ENCODE assay signal across 1 cellular context in the genomic region with DNA sequence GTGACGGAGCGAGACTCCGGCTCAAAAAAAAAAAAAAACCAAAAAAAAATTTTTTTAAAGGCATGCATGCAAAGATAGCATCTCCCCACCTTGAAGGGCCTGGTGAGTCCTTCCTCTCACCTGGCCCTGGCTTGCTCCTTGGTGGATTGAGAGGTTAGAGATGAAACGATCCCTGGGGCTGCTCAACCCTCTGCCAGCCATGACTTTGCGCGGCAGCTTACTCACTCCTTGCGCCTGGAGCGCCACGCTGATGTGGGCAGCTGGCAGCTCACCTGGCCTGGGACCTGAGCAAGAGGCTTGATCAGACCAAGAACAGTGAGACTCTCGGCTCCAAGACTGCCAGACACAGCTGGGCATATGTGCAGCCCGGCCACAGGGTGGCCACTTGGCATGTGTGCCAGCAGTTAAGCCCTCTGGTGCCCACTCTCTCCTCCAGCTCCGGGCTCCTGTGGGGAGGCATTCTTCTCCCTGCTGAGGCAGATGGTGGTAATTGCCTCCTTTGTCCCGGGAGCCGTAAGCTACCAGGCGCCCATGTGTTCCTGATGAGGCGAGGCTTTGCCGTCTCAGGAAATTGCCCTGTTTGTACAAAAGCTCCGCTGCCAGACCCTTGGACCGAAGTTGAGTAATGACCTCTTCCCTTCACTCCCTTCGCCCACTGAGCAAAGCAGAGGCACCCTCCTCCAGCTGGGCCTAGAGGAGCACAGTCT.
TF ChIP-seq lines count a peak whose summit lies in the region.

No MANE protein-coding gene starts in this region.

TF ChIP-seq in HepG2, 621 proteins besides CTCF, POLR2A, EP300 and RAD21 (continued from another document and continues in another):
- TF ChIP-seq POGK (CRISPR knock-in tag; conservative IDR thresholded peaks at IDR 0.05), result no peak
- TF ChIP-seq ZFY (CRISPR knock-in tag; IDR thresholded peaks at IDR 0.05), result peak; percentile 43
- no peak for TF ChIP-seq ZNF788 (CRISPR knock-in tag; IDR thresholded peaks at IDR 0.05; ENCODE audit: borderline replicate concordance)
- TF ChIP-seq, protein P1, sequence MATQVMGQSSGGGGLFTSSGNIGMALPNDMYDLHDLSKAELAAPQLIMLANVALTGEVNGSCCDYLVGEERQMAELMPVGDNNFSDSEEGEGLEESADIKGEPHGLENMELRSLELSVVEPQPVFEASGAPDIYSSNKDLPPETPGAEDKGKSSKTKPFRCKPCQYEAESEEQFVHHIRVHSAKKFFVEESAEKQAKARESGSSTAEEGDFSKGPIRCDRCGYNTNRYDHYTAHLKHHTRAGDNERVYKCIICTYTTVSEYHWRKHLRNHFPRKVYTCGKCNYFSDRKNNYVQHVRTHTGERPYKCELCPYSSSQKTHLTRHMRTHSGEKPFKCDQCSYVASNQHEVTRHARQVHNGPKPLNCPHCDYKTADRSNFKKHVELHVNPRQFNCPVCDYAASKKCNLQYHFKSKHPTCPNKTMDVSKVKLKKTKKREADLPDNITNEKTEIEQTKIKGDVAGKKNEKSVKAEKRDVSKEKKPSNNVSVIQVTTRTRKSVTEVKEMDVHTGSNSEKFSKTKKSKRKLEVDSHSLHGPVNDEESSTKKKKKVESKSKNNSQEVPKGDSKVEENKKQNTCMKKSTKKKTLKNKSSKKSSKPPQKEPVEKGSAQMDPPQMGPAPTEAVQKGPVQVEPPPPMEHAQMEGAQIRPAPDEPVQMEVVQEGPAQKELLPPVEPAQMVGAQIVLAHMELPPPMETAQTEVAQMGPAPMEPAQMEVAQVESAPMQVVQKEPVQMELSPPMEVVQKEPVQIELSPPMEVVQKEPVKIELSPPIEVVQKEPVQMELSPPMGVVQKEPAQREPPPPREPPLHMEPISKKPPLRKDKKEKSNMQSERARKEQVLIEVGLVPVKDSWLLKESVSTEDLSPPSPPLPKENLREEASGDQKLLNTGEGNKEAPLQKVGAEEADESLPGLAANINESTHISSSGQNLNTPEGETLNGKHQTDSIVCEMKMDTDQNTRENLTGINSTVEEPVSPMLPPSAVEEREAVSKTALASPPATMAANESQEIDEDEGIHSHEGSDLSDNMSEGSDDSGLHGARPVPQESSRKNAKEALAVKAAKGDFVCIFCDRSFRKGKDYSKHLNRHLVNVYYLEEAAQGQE (IDR thresholded peaks at IDR 0.05; ENCODE audit: borderline replicate concordance in 1 of 2, low read depth in 1 of 2, low read length in 2 of 2), result no peak
- TF ChIP-seq, protein P2, sequence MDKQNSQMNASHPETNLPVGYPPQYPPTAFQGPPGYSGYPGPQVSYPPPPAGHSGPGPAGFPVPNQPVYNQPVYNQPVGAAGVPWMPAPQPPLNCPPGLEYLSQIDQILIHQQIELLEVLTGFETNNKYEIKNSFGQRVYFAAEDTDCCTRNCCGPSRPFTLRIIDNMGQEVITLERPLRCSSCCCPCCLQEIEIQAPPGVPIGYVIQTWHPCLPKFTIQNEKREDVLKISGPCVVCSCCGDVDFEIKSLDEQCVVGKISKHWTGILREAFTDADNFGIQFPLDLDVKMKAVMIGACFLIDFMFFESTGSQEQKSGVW (CRISPR knock-in tag; IDR thresholded peaks at IDR 0.05; ENCODE audit: borderline replicate concordance), result no peak
- no peak for TF ChIP-seq GZF1 (CRISPR knock-in tag; IDR thresholded peaks at IDR 0.05)
- TF ChIP-seq NFE2L1 (CRISPR knock-in tag; IDR thresholded peaks at IDR 0.05; ENCODE audit: borderline replicate concordance), result no peak
- TF ChIP-seq, protein P3, sequence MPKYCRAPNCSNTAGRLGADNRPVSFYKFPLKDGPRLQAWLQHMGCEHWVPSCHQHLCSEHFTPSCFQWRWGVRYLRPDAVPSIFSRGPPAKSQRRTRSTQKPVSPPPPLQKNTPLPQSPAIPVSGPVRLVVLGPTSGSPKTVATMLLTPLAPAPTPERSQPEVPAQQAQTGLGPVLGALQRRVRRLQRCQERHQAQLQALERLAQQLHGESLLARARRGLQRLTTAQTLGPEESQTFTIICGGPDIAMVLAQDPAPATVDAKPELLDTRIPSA (CRISPR knock-in tag; IDR thresholded peaks at IDR 0.05; ENCODE audit: borderline replicate concordance), result no peak
- TF ChIP-seq MEIS2 (CRISPR knock-in tag; IDR thresholded peaks at IDR 0.05), result no peak; the same call in 1 of the 2 replicates
- 0 out of 2 replicates have a peak, but pooled peaks have one; percentile 67 for TF ChIP-seq ZNF776 (CRISPR knock-in tag; IDR thresholded peaks at IDR 0.05)
- TF ChIP-seq KLF15 (CRISPR knock-in tag; IDR thresholded peaks at IDR 0.05; ENCODE audit: borderline replicate concordance), result no peak
- TF ChIP-seq ZNF556 (CRISPR knock-in tag; IDR thresholded peaks at IDR 0.05; ENCODE audit: borderline replicate concordance), result no peak
- no peak for TF ChIP-seq ZBTB25 (CRISPR knock-in tag; IDR thresholded peaks at IDR 0.05)
- TF ChIP-seq ZNF761 (CRISPR knock-in tag; conservative IDR thresholded peaks at IDR 0.05), result 0 out of 2 replicates have a peak, but pooled peaks have one; percentile 23
- no peak for TF ChIP-seq ZFAT (CRISPR knock-in tag; conservative IDR thresholded peaks at IDR 0.05)
- no peak for TF ChIP-seq AKAP8 (CRISPR knock-in tag; IDR thresholded peaks at IDR 0.05)
- peak; percentile 60; the same call in 1 of the 2 replicates for TF ChIP-seq MTA1 (CRISPR knock-in tag; IDR thresholded peaks at IDR 0.05; ENCODE audit: borderline replicate concordance)
- peak; percentile 45; the same call in 1 of the 2 replicates for TF ChIP-seq ZNF547 (CRISPR knock-in tag; IDR thresholded peaks at IDR 0.05)
- no peak for TF ChIP-seq PLRG1 (conservative IDR thresholded peaks at IDR 0.05)
- TF ChIP-seq TEF (CRISPR knock-in tag; IDR thresholded peaks at IDR 0.05), result no peak
- TF ChIP-seq ZFX (CRISPR knock-in tag; IDR thresholded peaks at IDR 0.05; ENCODE audit: low read depth), result peak; percentile 72
- TF ChIP-seq IRF1 (CRISPR knock-in tag; IDR thresholded peaks at IDR 0.05; ENCODE audit: low read depth), result no peak
- TF ChIP-seq BRF2 (CRISPR knock-in tag; IDR thresholded peaks at IDR 0.05), result no peak
- TF ChIP-seq PRDM10 (CRISPR knock-in tag; IDR thresholded peaks at IDR 0.05; ENCODE audit: low read depth), result no peak
- TF ChIP-seq, protein P4, sequence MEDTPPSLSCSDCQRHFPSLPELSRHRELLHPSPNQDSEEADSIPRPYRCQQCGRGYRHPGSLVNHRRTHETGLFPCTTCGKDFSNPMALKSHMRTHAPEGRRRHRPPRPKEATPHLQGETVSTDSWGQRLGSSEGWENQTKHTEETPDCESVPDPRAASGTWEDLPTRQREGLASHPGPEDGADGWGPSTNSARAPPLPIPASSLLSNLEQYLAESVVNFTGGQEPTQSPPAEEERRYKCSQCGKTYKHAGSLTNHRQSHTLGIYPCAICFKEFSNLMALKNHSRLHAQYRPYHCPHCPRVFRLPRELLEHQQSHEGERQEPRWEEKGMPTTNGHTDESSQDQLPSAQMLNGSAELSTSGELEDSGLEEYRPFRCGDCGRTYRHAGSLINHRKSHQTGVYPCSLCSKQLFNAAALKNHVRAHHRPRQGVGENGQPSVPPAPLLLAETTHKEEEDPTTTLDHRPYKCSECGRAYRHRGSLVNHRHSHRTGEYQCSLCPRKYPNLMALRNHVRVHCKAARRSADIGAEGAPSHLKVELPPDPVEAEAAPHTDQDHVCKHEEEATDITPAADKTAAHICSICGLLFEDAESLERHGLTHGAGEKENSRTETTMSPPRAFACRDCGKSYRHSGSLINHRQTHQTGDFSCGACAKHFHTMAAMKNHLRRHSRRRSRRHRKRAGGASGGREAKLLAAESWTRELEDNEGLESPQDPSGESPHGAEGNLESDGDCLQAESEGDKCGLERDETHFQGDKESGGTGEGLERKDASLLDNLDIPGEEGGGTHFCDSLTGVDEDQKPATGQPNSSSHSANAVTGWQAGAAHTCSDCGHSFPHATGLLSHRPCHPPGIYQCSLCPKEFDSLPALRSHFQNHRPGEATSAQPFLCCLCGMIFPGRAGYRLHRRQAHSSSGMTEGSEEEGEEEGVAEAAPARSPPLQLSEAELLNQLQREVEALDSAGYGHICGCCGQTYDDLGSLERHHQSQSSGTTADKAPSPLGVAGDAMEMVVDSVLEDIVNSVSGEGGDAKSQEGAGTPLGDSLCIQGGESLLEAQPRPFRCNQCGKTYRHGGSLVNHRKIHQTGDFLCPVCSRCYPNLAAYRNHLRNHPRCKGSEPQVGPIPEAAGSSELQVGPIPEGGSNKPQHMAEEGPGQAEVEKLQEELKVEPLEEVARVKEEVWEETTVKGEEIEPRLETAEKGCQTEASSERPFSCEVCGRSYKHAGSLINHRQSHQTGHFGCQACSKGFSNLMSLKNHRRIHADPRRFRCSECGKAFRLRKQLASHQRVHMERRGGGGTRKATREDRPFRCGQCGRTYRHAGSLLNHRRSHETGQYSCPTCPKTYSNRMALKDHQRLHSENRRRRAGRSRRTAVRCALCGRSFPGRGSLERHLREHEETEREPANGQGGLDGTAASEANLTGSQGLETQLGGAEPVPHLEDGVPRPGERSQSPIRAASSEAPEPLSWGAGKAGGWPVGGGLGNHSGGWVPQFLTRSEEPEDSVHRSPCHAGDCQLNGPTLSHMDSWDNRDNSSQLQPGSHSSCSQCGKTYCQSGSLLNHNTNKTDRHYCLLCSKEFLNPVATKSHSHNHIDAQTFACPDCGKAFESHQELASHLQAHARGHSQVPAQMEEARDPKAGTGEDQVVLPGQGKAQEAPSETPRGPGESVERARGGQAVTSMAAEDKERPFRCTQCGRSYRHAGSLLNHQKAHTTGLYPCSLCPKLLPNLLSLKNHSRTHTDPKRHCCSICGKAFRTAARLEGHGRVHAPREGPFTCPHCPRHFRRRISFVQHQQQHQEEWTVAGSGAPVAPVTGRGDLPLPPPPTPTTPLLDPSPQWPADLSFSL (CRISPR knock-in tag; IDR thresholded peaks at IDR 0.05), result no peak
